8 cellular contexts compared by ENCODE assay signal in genomic region chr6:106163966-106164877, GRCh38.
DNase-seq lines count a peak whose midpoint lies in the region; ATAC-seq and TF ChIP-seq lines count a peak whose summit lies in the region.

No MANE protein-coding gene starts in this region.

- peak overlapping the region; percentile 77 for H3K4me3 Mint-ChIP-seq in natural killer cell

- peak; percentile 97 for DNase-seq in SIG-M5 treated with dmso at 0.1 percent for 504 hours (lab: John Stamatoyannopoulos, UW; ENCODE audit: unreplicated experiment)
- no peak for DNase-seq in breast epithelium (ENCODE audit: low spot score in 2 of 2)
- peak; percentile 64 for DNase-seq in natural killer cell
- peak in 1 of 2 donors; percentile 26 for DNase-seq in tibial nerve (ENCODE audit: low spot score in 2 of 2)
- no peak for DNase-seq in DMS53 treated with DMSO at 0.1 percent for 48 hours (lab: John Stamatoyannopoulos, UW; ENCODE audit: unreplicated experiment)
- DNase-seq in NCI-H1105 treated with DMSO at 0.1 percent for 48 hours (lab: John Stamatoyannopoulos, UW), result no peak

- H3K27ac ChIP-seq in breast epithelium (peak overlapping the region; percentile 66 to 92), tibial nerve (peak overlapping the region in 3 of 4 donors; percentile 62 to 82 (median 76))

- no peaks in the 10 kb centered on the region for H3K36me3 Mint-ChIP-seq in natural killer cell

- H3K4me3 ChIP-seq in breast epithelium (peak overlapping the region in 1 of 3 donors; percentile 37), tibial nerve (no peak overlapping the region)

- peak overlapping the region; percentile 94 to 98 for H3K27ac Mint-ChIP-seq in natural killer cell

- 60 to 71% methylated on average over 17 of the region's 17 CpGs for WGBS in tibial nerve, 2 donors

- H3K27me3 Mint-ChIP-seq in natural killer cell (ENCODE audit: low read depth in 2 of 2), result no peaks in the 10 kb centered on the region

- no peaks in the 10 kb centered on the region for H3K36me3 ChIP-seq in breast epithelium
- H3K36me3 ChIP-seq in tibial nerve, result no peaks in the 10 kb centered on the region

- peaks cover 58 to 59% of the 10 kb centered on the region in 2 donors for H3K4me1 Mint-ChIP-seq in natural killer cell

- H3K27me3 ChIP-seq in breast epithelium (no peaks in the 10 kb centered on the region), tibial nerve (no peaks in the 10 kb centered on the region)

- no peaks in the 10 kb centered on the region for H3K4me1 ChIP-seq in breast epithelium
- peaks cover 0 to 10% (median 4%) of the 10 kb centered on the region in 4 donors for H3K4me1 ChIP-seq in tibial nerve

- TF ChIP-seq EP300 in tibial nerve (IDR thresholded peaks at IDR 0.05), result peak in 1 of 2 donors; percentile 75

- intact Hi-C loops in breast epithelium (cut with DNase I; ENCODE audit: low total_unique reads), result no loop called here
- intact Hi-C loops in natural killer cell (cut with micrococcal nuclease), result loop anchor here (1.0 to 2.0 kb wide), 4 partner anchors 23 to 66 kb away; no protein-coding TSS in a partner anchor

- ATAC-seq in GM18511 (IDR thresholded peaks at IDR 0.05; ENCODE audit: unreplicated experiment) (peak; percentile 54), HG02840 (IDR thresholded peaks at IDR 0.05; ENCODE audit: low FRiP score, unreplicated experiment) (peak; percentile 46), natural killer cell (peak; percentile 72 to 85 (median 85))

- H3K9me3 Mint-ChIP-seq in natural killer cell, result peaks cover 2 to 3% of the 10 kb centered on the region in 2 donors

- TF ChIP-seq CTCF in breast epithelium (IDR thresholded peaks at IDR 0.05), result no peak
- TF ChIP-seq CTCF in natural killer cell (IDR thresholded peaks at IDR 0.05), result no peak
- TF ChIP-seq CTCF in tibial nerve (IDR thresholded peaks at IDR 0.05), result no peak

- no peak for TF ChIP-seq POLR2A in breast epithelium (IDR thresholded peaks at IDR 0.05)
- TF ChIP-seq POLR2A in tibial nerve (IDR thresholded peaks at IDR 0.05), result no peak

- H3K9me3 ChIP-seq in breast epithelium (no peaks in the 10 kb centered on the region), tibial nerve (no peaks in the 10 kb centered on the region)

Comparison
In these comparisons a context has a peak if more than half of its experiments do, and no peak if none do; other contexts are left out.
1. DNase-seq: peak in SIG-M5 treated with dmso at 0.1 percent for 504 hours (single experiment) and natural killer cell (single experiment); none in breast epithelium (0 of 2), DMS53 treated with DMSO at 0.1 percent for 48 hours (single experiment) and NCI-H1105 treated with DMSO at 0.1 percent for 48 hours (single experiment).
2. Peak in every context shown above with its lines, with median percentiles within 50 percentile points of each other: ATAC-seq.